Comparison of ENCODE assay signal across 23 cellular contexts in genomic region chr9:7957803-7958202, GRCh38.
DNase-seq lines count a peak whose midpoint lies in the region; ATAC-seq, FAIRE-seq and TF ChIP-seq lines count a peak whose summit lies in the region.
"Had no signal": no experiment of that assay in that cellular context is flagged by ENCODE, and none has a peak within 500 bp of the region (broad histone marks: within the 10 kb centered on the region; RNA-seq: fewer than 3 reads in every experiment).

No MANE protein-coding gene starts in this region.

- CTCF ChIA-PET in HepG2 (lab: Yijun Ruan, JAX; ENCODE audit: low intra/inter-chr PET ratio, low total read pairs) (no interaction called here), IMR-90 (lab: Yijun Ruan, JAX) (no interaction called here)

- H3K27ac ChIP-seq in HepG2 (ENCODE audit: extremely low read length, insufficient read depth, low read length) = no peak overlapping the region
- H3K27ac ChIP-seq in right lobe of liver = no peak overlapping the region
- no peak overlapping the region for H3K27ac ChIP-seq in IMR-90 (ENCODE audit: insufficient read depth, low read length)
- H3K27ac ChIP-seq: BLaER1 treated with 17β-estradiol and CSF1 and Interleukin-3, amounts not matched to agents 10 nM and 100 nM; C4-2B had no signal

- 0% methylated on average over 2 of the region's 2 CpGs for WGBS in HepG2 (ENCODE audit: low lambda C conversion rate)
- WGBS in right lobe of liver (ENCODE audit: insufficient coverage, low coverage, low lambda C conversion rate, missing lambda C conversion rate) = 59% methylated on average over 2 of the region's 2 CpGs
- WGBS in IMR-90 (ENCODE audit: extremely low coverage in 2 of 2, insufficient read length in 1 of 2), 2 experiments = no CpG with 5 or more reads among the region's 2 CpGs

- H3K9me1 ChIP-seq in IMR-90 (ENCODE audit: insufficient read depth, low read length) = no peaks in the 10 kb centered on the region

- intact Hi-C loops in HepG2 (cut with micrococcal nuclease; ENCODE audit: unreplicated experiment) = no loop called here
- intact Hi-C loops in right lobe of liver (cut with DNase I) = no loop called here
- intact Hi-C loops in IMR-90 (cut with micrococcal nuclease) = no loop called here

- H2AFZ ChIP-seq in HepG2 (ENCODE audit: low read length) = no peak overlapping the region
- no peak overlapping the region for H2AFZ ChIP-seq in IMR-90 (replicated peaks; ENCODE audit: low read length, poor library complexity)

- no peak overlapping the region for H2BK20ac ChIP-seq in IMR-90 (ENCODE audit: low read depth, low read length)

- no peak overlapping the region for H4K8ac ChIP-seq in IMR-90 (ENCODE audit: low read depth in 2 of 2, low read length in 2 of 2)

- no peaks in the 10 kb centered on the region for H3K79me2 ChIP-seq in HepG2 (ENCODE audit: insufficient read depth, low read length)

- H3K9ac ChIP-seq in HepG2 (ENCODE audit: insufficient read depth, low read depth, low read length) (no peak overlapping the region), IMR-90 (ENCODE audit: low read depth, low read length) (no peak overlapping the region)
- H3K9ac ChIP-seq: BLaER1 treated with 17β-estradiol and CSF1 and Interleukin-3, amounts not matched to agents 10 nM and 100 nM had no signal

- no peak overlapping the region for H3K14ac ChIP-seq in IMR-90 (replicated peaks; ENCODE audit: low read depth, low read length)

- TF ChIP-seq RAD21 in HepG2 (CRISPR knock-in tag; IDR thresholded peaks at IDR 0.05) = no peak
- TF ChIP-seq RAD21 in IMR-90 (IDR thresholded peaks at IDR 0.05; ENCODE audit: low read length) = no peak

- BruUV-seq in HepG2 (replicated peaks; lab: Mats Ljungman, UMichigan) (no TSS peak), IMR-90 (replicated peaks; lab: Mats Ljungman, UMichigan) (no TSS peak)

- no peak for ATAC-seq in HepG2
- no peak for ATAC-seq in right lobe of liver
- ATAC-seq in IMR-90 (ENCODE audit: low read depth) = no peak
- ATAC-seq: CD8-positive, alpha-beta T cell; GM12878 had no signal

- H3K4me1 ChIP-seq in HepG2 (ENCODE audit: insufficient read depth, low read length) = no peaks in the 10 kb centered on the region
- no peaks in the 10 kb centered on the region for H3K4me1 ChIP-seq in right lobe of liver
- H3K4me1 ChIP-seq in IMR-90 (ENCODE audit: control insufficient read depth, insufficient read depth, low read length) = no peaks in the 10 kb centered on the region
- H3K4me1 ChIP-seq: Caco-2 had no signal

- no peaks in the 10 kb centered on the region for H3K79me1 ChIP-seq in IMR-90 (ENCODE audit: low read depth in 1 of 2, low read length in 2 of 2)

- H3K4me2 ChIP-seq in HepG2 (ENCODE audit: low read depth, low read length) = no peak overlapping the region
- no peak overlapping the region for H3K4me2 ChIP-seq in IMR-90 (ENCODE audit: low read depth, low read length)
- H3K4me2 ChIP-seq: BLaER1 treated with 17β-estradiol and CSF1 and Interleukin-3, amounts not matched to agents 10 nM and 100 nM had no signal

- H4K20me1 ChIP-seq in HepG2 (ENCODE audit: insufficient read depth, low read length) (no peaks in the 10 kb centered on the region), IMR-90 (ENCODE audit: insufficient read depth, low read length) (no peaks in the 10 kb centered on the region)
- H4K20me1 ChIP-seq: BLaER1 treated with 17β-estradiol and CSF1 and Interleukin-3, amounts not matched to agents 10 nM and 100 nM had no signal

- TF ChIP-seq EP300 in HepG2 (IDR thresholded peaks at IDR 0.05; ENCODE audit: low read depth in 2 of 2, low read length in 2 of 2) = no peak
- TF ChIP-seq EP300 in HepG2 (CRISPR knock-in tag; IDR thresholded peaks at IDR 0.05; ENCODE audit: borderline replicate concordance) = no peak

- in situ Hi-C loops in HepG2 (cut with HindIII; ENCODE audit: extremely low pct_ligation_motif_present, low pct_unique_long_range_greater_than_20kb) = no loop called here
- in situ Hi-C loops in IMR-90 (cut with MboI; ENCODE audit: low sequenced_read_pairs) = no loop called here

- no peaks in the 10 kb centered on the region for H3K36me3 ChIP-seq in HepG2 (replicated peaks in 1 of 2; ENCODE audit: control insufficient read depth in 1 of 2, insufficient read depth in 2 of 2, low read length in 2 of 2)
- H3K36me3 ChIP-seq in right lobe of liver = no peaks in the 10 kb centered on the region
- H3K36me3 ChIP-seq in IMR-90 (ENCODE audit: control insufficient read depth, insufficient read depth, low read length) = no peaks in the 10 kb centered on the region
- H3K36me3 ChIP-seq in MG63 = no peaks in the 10 kb centered on the region
- H3K36me3 ChIP-seq: BLaER1 treated with 17β-estradiol and CSF1 and Interleukin-3, amounts not matched to agents 10 nM and 100 nM had no signal

- DNase-seq in HepG2 (ENCODE audit: low spot score) (no peak), right lobe of liver (no peak), IMR-90 (no peak), NK-92 (lab: John Stamatoyannopoulos, UW; ENCODE audit: unreplicated experiment) (no peak), MG63 (no peak)
- DNase-seq: 8988T; AML-193; Caco-2; Calu3; CD4-positive, alpha-beta T cell; CD8-positive, alpha-beta T cell; DMS153; DMS53; DMS79; DND-41; EL; GDM1 had no signal

- dilution Hi-C loops in IMR-90 (cut with HindIII; ENCODE audit: low sequenced_read_pairs, unreplicated experiment) = no loop called here

- H2AK9ac ChIP-seq in IMR-90 (replicated peaks; ENCODE audit: low read depth, low read length, poor library complexity) = no peak overlapping the region

- no peak overlapping the region for H2BK120ac ChIP-seq in IMR-90 (ENCODE audit: low read depth, low read length)

- no peak for FAIRE-seq in HepG2 (lab: Jason Lieb, UNC)
- FAIRE-seq: A204.1, GM12878, GM12892, GM18507 had no signal

- H2AK5ac ChIP-seq in IMR-90 (ENCODE audit: low read depth, low read length) = no peak overlapping the region

- no peak overlapping the region for H3K4ac ChIP-seq in IMR-90 (ENCODE audit: low read depth, low read length)

- POLR2A ChIA-PET in HepG2 (lab: Yijun Ruan, JAX) = no interaction called here
- POLR2A ChIA-PET in IMR-90 (lab: Charles Lee; ENCODE audit: unreplicated experiment) = no interaction called here

- H3K27me3 ChIP-seq in HepG2 (ENCODE audit: control insufficient read depth in 1 of 2, insufficient read depth in 2 of 2, low read length in 2 of 2) = no peaks in the 10 kb centered on the region
- H3K27me3 ChIP-seq in right lobe of liver = no peaks in the 10 kb centered on the region
- no peaks in the 10 kb centered on the region for H3K27me3 ChIP-seq in IMR-90 (ENCODE audit: control insufficient read depth, insufficient read depth, low read length)
- H3K27me3 ChIP-seq in MG63 = no peaks in the 10 kb centered on the region
- H3K27me3 ChIP-seq: BLaER1 treated with 17β-estradiol and CSF1 and Interleukin-3, amounts not matched to agents 10 nM and 100 nM had no signal

- TF ChIP-seq POLR2A in HepG2 (IDR thresholded peaks at IDR 0.05; ENCODE audit: insufficient read depth in 1 of 2, low read depth in 2 of 2, low read length in 2 of 2) = no peak
- TF ChIP-seq POLR2A in right lobe of liver (IDR thresholded peaks at IDR 0.05) = no peak
- no peak for TF ChIP-seq POLR2A in IMR-90 (IDR thresholded peaks at IDR 0.05; ENCODE audit: low read depth, low read length)

- H4K5ac ChIP-seq in IMR-90 (ENCODE audit: low read depth, low read length) = no peak overlapping the region

- H3K23ac ChIP-seq in IMR-90 (ENCODE audit: low read depth, low read length) = no peak overlapping the region

- H3K18ac ChIP-seq in IMR-90 (ENCODE audit: low read depth, low read length) = no peak overlapping the region

- H2BK5ac ChIP-seq in IMR-90 (ENCODE audit: low read depth, low read length, poor library complexity, severe bottlenecking) = no peak overlapping the region

- H2BK15ac ChIP-seq in IMR-90 (ENCODE audit: low read depth, low read length) = no peak overlapping the region

- no peak for TF ChIP-seq CTCF in HepG2 (CRISPR knock-in tag; IDR thresholded peaks at IDR 0.05)
- TF ChIP-seq CTCF in right lobe of liver (IDR thresholded peaks at IDR 0.05) = no peak
- no peak for TF ChIP-seq CTCF in IMR-90 (conservative IDR thresholded peaks at IDR 0.05; ENCODE audit: low read depth, low read length)

- no peak overlapping the region for H4K91ac ChIP-seq in IMR-90 (ENCODE audit: insufficient read depth, low read depth, low read length)

- H3K4me3 ChIP-seq in HepG2 (replicated peaks in 1 of 3; ENCODE audit: insufficient read depth in 1 of 3, low read depth in 2 of 3, low read length in 3 of 3) = no peak overlapping the region
- no peak overlapping the region for H3K4me3 ChIP-seq in right lobe of liver
- no peak overlapping the region for H3K4me3 ChIP-seq in IMR-90 (ENCODE audit: insufficient read depth, low read depth, low read length)
- no peak overlapping the region for H3K4me3 ChIP-seq in MG63
- H3K4me3 ChIP-seq: BLaER1 treated with 17β-estradiol and CSF1 and Interleukin-3, amounts not matched to agents 10 nM and 100 nM; GM12878 had no signal

- H3K56ac ChIP-seq in IMR-90 (ENCODE audit: extremely low read depth, insufficient read depth, low read length) = no peak overlapping the region

- H3K9me3 ChIP-seq in HepG2 (ENCODE audit: low read length) = no peaks in the 10 kb centered on the region
- no peaks in the 10 kb centered on the region for H3K9me3 ChIP-seq in right lobe of liver
- H3K9me3 ChIP-seq in IMR-90 (ENCODE audit: control insufficient read depth, insufficient read depth, low read length) = no peaks in the 10 kb centered on the region
- no peaks in the 10 kb centered on the region for H3K9me3 ChIP-seq in MG63
- H3K9me3 ChIP-seq: BLaER1 treated with 17β-estradiol and CSF1 and Interleukin-3, amounts not matched to agents 10 nM and 100 nM; Caco-2 had no signal

TF ChIP-seq in HepG2, 621 proteins besides CTCF, POLR2A, EP300 and RAD21 (continues in another document):
- TF ChIP-seq NFATC3 (CRISPR knock-in tag; IDR thresholded peaks at IDR 0.05) (no peak), MAFF (IDR thresholded peaks at IDR 0.05; ENCODE audit: low read depth, low read length) (0 out of 2 replicates have a peak, but pooled peaks have one; percentile 44), PHF5A (CRISPR knock-in tag; IDR thresholded peaks at IDR 0.05; ENCODE audit: low read depth, unreplicated experiment) (no peak), ZBTB38 (CRISPR knock-in tag; IDR thresholded peaks at IDR 0.05) (no peak), CCDC6 (CRISPR knock-in tag; IDR thresholded peaks at IDR 0.05) (no peak), MAFK (conservative IDR thresholded peaks at IDR 0.05 in 1 of 2, IDR thresholded peaks at IDR 0.05 in 1 of 2; ENCODE audit: low read length in 2 of 2) (peak; percentile 19 to 66; a peak in 2 of 4 replicates)

TF ChIP-seq in IMR-90, 13 proteins besides CTCF, POLR2A, EP300 and RAD21:
- TF ChIP-seq ELK1 (IDR thresholded peaks at IDR 0.05; ENCODE audit: borderline replicate concordance, low read depth, low read length) (no peak), MAFK (IDR thresholded peaks at IDR 0.05; ENCODE audit: low read depth, low read length) (0 out of 2 replicates have a peak, but pooled peaks have one; percentile 16)
TF ChIP-seq in IMR-90: peak in this region for 1.
